Comparison of ENCODE assay signal across 1 cellular context in genomic region chr1:120912896-120913295, GRCh38.
TF ChIP-seq lines count a peak whose summit lies in the region.
"Not testable (repeated sequence)": the region's sequence is repeated elsewhere in the genome, so short reads cannot be mapped to it uniquely, and the experiment has no call there.

No MANE protein-coding gene starts in this region.

TF ChIP-seq in K562, 482 proteins besides CTCF, POLR2A, EP300 and RAD21:
- TF ChIP-seq ZNF263 (CRISPR knock-in tag; IDR thresholded peaks at IDR 0.05; ENCODE audit: borderline replicate concordance) (peak; percentile 92), CEBPG (CRISPR knock-in tag; IDR thresholded peaks at IDR 0.05) (0 out of 2 replicates have a peak, but pooled peaks have one; percentile 21)
- TF ChIP-seq CEBPG (tag; conservative IDR thresholded peaks at IDR 0.05 in 1 of 2, IDR thresholded peaks at IDR 0.05 in 1 of 2) = not testable (repeated sequence)
